ENCODE assay signal across 19 cellular contexts in the genomic region with DNA sequence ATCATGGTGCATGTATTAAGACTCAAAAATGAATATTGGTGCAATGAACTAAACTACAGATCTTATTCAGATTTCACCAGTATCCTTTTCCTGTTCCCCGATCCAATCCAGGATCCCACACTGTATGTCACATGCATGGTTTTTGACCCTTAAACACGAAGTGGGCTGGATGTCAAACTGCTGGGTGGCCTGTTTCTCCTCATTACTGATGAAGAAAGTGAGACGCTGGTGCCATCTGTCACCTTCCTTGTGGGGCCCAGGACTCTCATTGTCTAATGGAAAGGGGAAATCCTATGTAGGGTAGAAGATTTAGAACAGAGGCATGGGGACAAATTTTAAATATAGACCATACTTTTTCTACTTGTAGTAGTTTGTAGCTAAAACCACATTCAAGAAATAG. TPM values are rescaled to one million over a fixed set of nuclear protein-coding genes. Genes with fewer than 3 reads are reported as not detected.
DNase-seq lines count a peak whose midpoint lies in the region; ATAC-seq and TF ChIP-seq lines count a peak whose summit lies in the region.
"Had no signal": no experiment of that assay in that cellular context is flagged by ENCODE, and none has a peak within 500 bp of the region (broad histone marks: within the 10 kb centered on the region; RNA-seq: fewer than 3 reads in every experiment).

No MANE protein-coding gene starts in this region.

- ATAC-seq in GM21423 (IDR thresholded peaks at IDR 0.05; ENCODE audit: unreplicated experiment), result no peak
- ATAC-seq: GM23338 had no signal

- no peak overlapping the region for H3K27ac ChIP-seq in tibial artery
- H3K27ac ChIP-seq: HL-60 had no signal

- no peaks in the 10 kb centered on the region for H3K9me3 ChIP-seq in tibial artery
- H3K9me3 ChIP-seq: BE2C had no signal

- H3K4me1 ChIP-seq in tibial artery, result no peaks in the 10 kb centered on the region

- H3K27me3 ChIP-seq in tibial artery, result no peaks in the 10 kb centered on the region
- H3K27me3 ChIP-seq: BE2C had no signal

- intact Hi-C loops in tibial artery (cut with DNase I; ENCODE audit: low total_unique reads), result no loop called here

- no peak for TF ChIP-seq CTCF in tibial artery (IDR thresholded peaks at IDR 0.05)

- DNase-seq in NCI-H82 (lab: John Stamatoyannopoulos, UW), result peak; percentile 80
- no peak for DNase-seq in NCI-H82 treated with DMSO at 0.1 percent for 48 hours (lab: John Stamatoyannopoulos, UW; ENCODE audit: unreplicated experiment)
- DNase-seq in SK-N-DZ (ENCODE audit: low spot score), result peak; percentile 22
- peak; percentile 54 for DNase-seq in left kidney (ENCODE audit: low read depth, low spot score)
- no peak for DNase-seq in stimulated activated CD4-positive, alpha-beta T cell treated with anti-CD3 and anti-CD28 coated beads, Interleukin-1b, Interleukin-23, amount 100 ng/mL, for 48 hours
- DNase-seq in tibial artery, result no peak
- DNase-seq: ACHN; BE2C; C1 segment of cervical spinal cord; CD4-positive, CD25-positive, alpha-beta regulatory T cell; CD8-positive, alpha-beta memory T cell; COR-L47; DMS153; DMS79; GDM1; HCEC 1CT had no signal

- H3K4me3 ChIP-seq in tibial artery, result no peak overlapping the region
- H3K4me3 ChIP-seq: GM23338 had no signal

- H3K36me3 ChIP-seq in tibial artery, result no peaks in the 10 kb centered on the region
- H3K36me3 ChIP-seq: BE2C had no signal

RNA-seq across cellular contexts. Expression of a gene that starts 56.2 kb away (rescaled TPM):
- polyA plus RNA-seq in SK-N-DZ (2014; cell fraction: cytosol; rRNA removed), result 2.4 and 2.8 TPM in 2 replicates
- polyA plus RNA-seq in SK-N-DZ (2014; cell fraction: nucleus; rRNA removed), result 2.3 and 3.2 TPM in 2 replicates

Comparison
In these comparisons a context has a peak if more than half of its experiments do, and no peak if none do; other contexts are left out.
1. DNase-seq: peak in NCI-H82 (single experiment), SK-N-DZ (single experiment) and left kidney (single experiment); none in NCI-H82 treated with DMSO at 0.1 percent for 48 hours (single experiment), stimulated activated CD4-positive, alpha-beta T cell treated with anti-CD3 and anti-CD28 coated beads, Interleukin-1b, Interleukin-23, amount 100 ng/mL, for 48 hours (single experiment) and tibial artery (0 of 2).